Comparison of ENCODE assay signal across 8 cellular contexts in the genomic region with DNA sequence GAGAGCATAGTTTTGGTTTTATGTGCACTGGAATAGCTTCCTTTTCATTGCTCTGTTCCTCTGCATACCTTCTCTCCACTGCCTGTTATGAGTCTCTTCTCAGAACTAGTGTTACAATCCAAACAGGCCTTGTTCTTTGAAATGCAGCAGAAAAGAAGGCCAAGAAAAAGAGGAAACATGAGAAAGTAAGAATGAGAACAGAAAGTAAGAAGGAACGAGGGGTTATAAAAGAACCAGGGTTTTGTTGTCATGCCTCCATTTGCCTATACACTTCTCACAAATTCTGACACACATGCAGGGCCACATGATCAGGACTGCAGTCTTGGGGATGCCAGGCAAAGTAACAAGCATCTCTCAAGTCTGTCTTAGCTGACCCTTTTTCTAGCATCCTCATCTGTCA.
A peak's percentile ranks its signal among the peaks of the same experiment; 100 is the strongest.
DNase-seq lines count a peak whose midpoint lies in the region; ATAC-seq and TF ChIP-seq lines count a peak whose summit lies in the region.

No MANE protein-coding gene starts in this region.

- no peaks in the 10 kb centered on the region for H3K4me1 Mint-ChIP-seq in glutamatergic neuron (ENCODE audit: low read depth, unreplicated experiment)

- H3K27me3 Mint-ChIP-seq in glutamatergic neuron (ENCODE audit: unreplicated experiment): peaks cover 2% of the 10 kb centered on the region

- ATAC-seq in GM19468 (IDR thresholded peaks at IDR 0.05; ENCODE audit: extremely low read depth, unreplicated experiment) (peak; percentile 44), HG03342 (IDR thresholded peaks at IDR 0.05; ENCODE audit: unreplicated experiment) (peak; percentile 87)

- no peak overlapping the region for H3K4me3 Mint-ChIP-seq in glutamatergic neuron (ENCODE audit: unreplicated experiment)

- no peaks in the 10 kb centered on the region for H3K9me3 Mint-ChIP-seq in glutamatergic neuron (ENCODE audit: unreplicated experiment)

- TF ChIP-seq CTCF in GM10266 (IDR thresholded peaks at IDR 0.05; ENCODE audit: control insufficient read depth, insufficient read depth, low read depth, missing control alignments): no peak
- TF ChIP-seq CTCF in glutamatergic neuron (IDR thresholded peaks at IDR 0.05; ENCODE audit: partially characterized antibody, unreplicated experiment): no peak

- DNase-seq in GM10266 (ENCODE audit: extremely low spot score) (peak; percentile 39), fibroblast of peridontal ligament (ENCODE audit: extremely low read depth) (peak; percentile 32), NCI-H1048 (lab: John Stamatoyannopoulos, UW) (no peak), glutamatergic neuron (no peak), T-helper 2 cell (no peak), H4 (ENCODE audit: low spot score) (no peak)

- H3K27ac Mint-ChIP-seq in glutamatergic neuron (ENCODE audit: unreplicated experiment): no peak overlapping the region

- no peaks in the 10 kb centered on the region for H3K36me3 Mint-ChIP-seq in glutamatergic neuron (ENCODE audit: unreplicated experiment)

Comparison
In these comparisons a context has a peak if more than half of its experiments do, and no peak if none do; other contexts are left out.
1. DNase-seq: peak in GM10266 (single experiment) and fibroblast of peridontal ligament (single experiment); none in NCI-H1048 (single experiment), glutamatergic neuron (single experiment), T-helper 2 cell (0 of 5) and H4 (single experiment).